Comparison of ENCODE assay signal across 16 cellular contexts in the genomic region with DNA sequence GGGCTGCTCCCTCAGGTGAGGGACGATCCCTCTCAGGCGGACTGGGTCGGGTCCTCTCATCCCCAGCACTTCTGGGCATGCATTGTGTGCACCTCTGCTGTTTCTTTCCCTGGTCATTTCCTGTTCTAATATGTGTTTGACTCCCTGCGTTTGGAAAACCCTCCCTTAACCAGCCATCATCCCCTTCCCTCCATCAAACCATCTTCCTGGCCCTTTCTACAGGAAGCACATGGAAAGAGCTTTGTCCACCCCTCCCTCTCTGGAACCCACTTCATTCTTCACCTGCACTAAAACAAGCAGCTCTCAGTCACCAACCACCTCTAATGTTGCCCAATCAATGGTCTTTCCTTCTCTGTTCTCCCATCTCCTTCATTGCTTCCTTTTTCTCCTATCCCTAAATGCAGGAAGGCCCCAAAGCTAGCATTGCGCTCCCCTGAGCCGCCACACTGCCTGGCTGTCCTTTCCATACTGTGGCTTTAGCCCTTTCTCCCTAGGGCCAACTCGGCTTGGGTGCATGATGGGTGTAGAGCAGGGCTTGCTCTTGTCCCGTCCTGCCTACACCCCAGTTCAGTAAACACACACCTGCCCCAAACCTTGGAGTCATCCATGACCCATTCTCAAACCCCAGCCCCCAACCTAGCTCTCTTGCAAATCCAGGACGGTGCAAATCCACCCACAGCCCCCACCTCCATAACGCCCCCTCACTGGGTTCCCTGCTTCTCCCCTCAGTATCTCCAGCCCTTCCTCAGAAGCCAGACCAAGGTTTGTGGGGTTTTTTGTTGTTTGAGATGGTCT. TPM values are rescaled to one million over a fixed set of nuclear protein-coding genes. Genes with fewer than 3 reads are reported as not detected.
DNase-seq lines count a peak whose midpoint lies in the region; ATAC-seq and TF ChIP-seq lines count a peak whose summit lies in the region.
"Had no signal": no experiment of that assay in that cellular context is flagged by ENCODE, and none has a peak within 500 bp of the region (broad histone marks: within the 10 kb centered on the region; RNA-seq: fewer than 3 reads in every experiment).

No MANE protein-coding gene starts in this region.

- H3K9me1 ChIP-seq in IMR-90 (ENCODE audit: insufficient read depth, low read length) = peaks cover 10% of the 10 kb centered on the region

- no peak overlapping the region for H3K23ac ChIP-seq in IMR-90 (ENCODE audit: low read depth, low read length)

- no peak overlapping the region for H3K4me3 ChIP-seq in IMR-90 (ENCODE audit: insufficient read depth, low read depth, low read length)
- H3K4me3 ChIP-seq: esophagus squamous epithelium, GM23248, SJCRH30 had no signal

- CTCF ChIA-PET in activated CD4-positive, alpha-beta T cell treated with anti-CD3 and anti-CD28 coated beads, Interleukin-2, amount 10 ng/mL, durations not matched to agents 7 days and 5 days (lab: Charles Lee) = interaction anchor here (0.9 to 3.6 kb wide), 2 partner anchors 12 to 13 kb away, joined by 3 to 24 read pairs; no protein-coding TSS in a partner anchor
- CTCF ChIA-PET in IMR-90 (lab: Yijun Ruan, JAX) = no interaction called here

- H4K91ac ChIP-seq in IMR-90 (ENCODE audit: insufficient read depth, low read depth, low read length) = no peak overlapping the region

- dilution Hi-C loops in IMR-90 (cut with HindIII; ENCODE audit: low sequenced_read_pairs, unreplicated experiment) = no loop called here

- DNase-seq in activated CD4-positive, alpha-beta T cell treated with anti-CD3 and anti-CD28 coated beads, Interleukin-2, amount 10 ng/mL, durations not matched to agents 7 days and 5 days = no peak
- DNase-seq in activated CD4-positive, alpha-beta T cell treated with anti-CD3 and anti-CD28 coated beads for 48 hours = no peak
- DNase-seq in IMR-90 (no peak), neural crest cell (ENCODE audit: low read depth, low spot score) (no peak), NCI-H774 (lab: John Stamatoyannopoulos, UW) (no peak), SHP77 treated with DMSO at 0.1 percent for 48 hours (lab: John Stamatoyannopoulos, UW) (no peak)
- DNase-seq in activated CD4-positive, CD25-positive, alpha-beta regulatory T cell (lab: John Stamatoyannopoulos, UW) = no peak
- DNase-seq: esophagus squamous epithelium, GDM1, GM23248, naive B cell, SJCRH30 had no signal

- H4K8ac ChIP-seq in IMR-90 (ENCODE audit: low read depth in 2 of 2, low read length in 2 of 2) = no peak overlapping the region

- peaks cover 15 to 28% of the 10 kb centered on the region in 2 experiments for H3K79me1 ChIP-seq in IMR-90 (ENCODE audit: low read depth in 1 of 2, low read length in 2 of 2)

- peaks cover 2% of the 10 kb centered on the region for H3K4me1 ChIP-seq in IMR-90 (ENCODE audit: control insufficient read depth, insufficient read depth, low read length)
- H3K4me1 ChIP-seq: SJCRH30 had no signal

- no peak overlapping the region for H3K4ac ChIP-seq in IMR-90 (ENCODE audit: low read depth, low read length)

- peaks cover 50% of the 10 kb centered on the region for H3K36me3 ChIP-seq in IMR-90 (ENCODE audit: control insufficient read depth, insufficient read depth, low read length)

- peaks cover 38% of the 10 kb centered on the region for H4K20me1 ChIP-seq in IMR-90 (ENCODE audit: insufficient read depth, low read length)

- BruUV-seq in IMR-90 (replicated peaks; lab: Mats Ljungman, UMichigan) = no TSS peak

- no peak overlapping the region for H3K4me3 Mint-ChIP-seq in activated CD4-positive, alpha-beta T cell treated with anti-CD3 and anti-CD28 coated beads, Interleukin-2, amount 10 ng/mL, durations not matched to agents 7 days and 5 days
- peak overlapping the region; percentile 54 for H3K4me3 Mint-ChIP-seq in neural crest cell
- H3K4me3 Mint-ChIP-seq: naive B cell had no signal

- H2BK15ac ChIP-seq in IMR-90 (ENCODE audit: low read depth, low read length) = no peak overlapping the region

- no peak overlapping the region for H2AK5ac ChIP-seq in IMR-90 (ENCODE audit: low read depth, low read length)

- no peak overlapping the region for H2AFZ ChIP-seq in IMR-90 (replicated peaks; ENCODE audit: low read length, poor library complexity)
- H2AFZ ChIP-seq: GM23248 had no signal

- peaks cover 42% of the 10 kb centered on the region for H3K36me3 Mint-ChIP-seq in activated CD4-positive, alpha-beta T cell treated with anti-CD3 and anti-CD28 coated beads, Interleukin-2, amount 10 ng/mL, durations not matched to agents 7 days and 5 days (ENCODE audit: low read depth)
- H3K36me3 Mint-ChIP-seq in neural crest cell (ENCODE audit: low read depth) = peaks cover 31% of the 10 kb centered on the region

- H3K18ac ChIP-seq in IMR-90 (ENCODE audit: low read depth, low read length) = no peak overlapping the region

- peaks cover 9% of the 10 kb centered on the region for H3K4me1 Mint-ChIP-seq in activated CD4-positive, alpha-beta T cell treated with anti-CD3 and anti-CD28 coated beads, Interleukin-2, amount 10 ng/mL, durations not matched to agents 7 days and 5 days
- H3K4me1 Mint-ChIP-seq in neural crest cell = peaks cover 3% of the 10 kb centered on the region

- 78% methylated on average over 4 of the region's 10 CpGs; no CpG with 5 or more reads in 1 of the 2 experiments for whole genome bisulfite sequencing in IMR-90 (ENCODE audit: extremely low coverage in 2 of 2, insufficient read length in 1 of 2), 2 experiments

- no peak overlapping the region for H2BK20ac ChIP-seq in IMR-90 (ENCODE audit: low read depth, low read length)

- no peak overlapping the region for H4K5ac ChIP-seq in IMR-90 (ENCODE audit: low read depth, low read length)

- peak; percentile 43; the same call in 1 of the 2 replicates for TF ChIP-seq POLR2A in IMR-90 (IDR thresholded peaks at IDR 0.05; ENCODE audit: low read depth, low read length)

- no peak overlapping the region for H2BK120ac ChIP-seq in IMR-90 (ENCODE audit: low read depth, low read length)

- H3K27ac ChIP-seq in IMR-90 (ENCODE audit: insufficient read depth, low read length) = no peak overlapping the region
- H3K27ac ChIP-seq in angular gyrus (ENCODE audit: low read depth, low read length) = peak overlapping the region; percentile 79
- H3K27ac ChIP-seq: esophagus squamous epithelium, GM23248, KMS-11, SJCRH30 had no signal

- H3K9me3 Mint-ChIP-seq in activated CD4-positive, alpha-beta T cell treated with anti-CD3 and anti-CD28 coated beads, Interleukin-2, amount 10 ng/mL, durations not matched to agents 7 days and 5 days = no peaks in the 10 kb centered on the region
- no peaks in the 10 kb centered on the region for H3K9me3 Mint-ChIP-seq in neural crest cell
- H3K9me3 Mint-ChIP-seq: naive B cell had no signal

- POLR2A ChIA-PET in activated CD4-positive, alpha-beta T cell treated with anti-CD3 and anti-CD28 coated beads, Interleukin-2, amount 10 ng/mL, durations not matched to agents 7 days and 5 days (lab: Charles Lee) = interaction anchor here (0.5 kb wide), 1 partner anchor 234 kb away, joined by 3 read pairs; no protein-coding TSS in a partner anchor
- POLR2A ChIA-PET in IMR-90 (lab: Charles Lee; ENCODE audit: unreplicated experiment) = no interaction called here

- no peak overlapping the region for H2AK9ac ChIP-seq in IMR-90 (replicated peaks; ENCODE audit: low read depth, low read length, poor library complexity)

- H3K56ac ChIP-seq in IMR-90 (ENCODE audit: extremely low read depth, insufficient read depth, low read length) = no peak overlapping the region

- intact Hi-C loops in IMR-90 (cut with micrococcal nuclease) = no loop called here

- in situ Hi-C loops in IMR-90 (cut with MboI; ENCODE audit: low sequenced_read_pairs) = no loop called here

- H3K27ac Mint-ChIP-seq in activated CD4-positive, alpha-beta T cell treated with anti-CD3 and anti-CD28 coated beads, Interleukin-2, amount 10 ng/mL, durations not matched to agents 7 days and 5 days = peak overlapping the region; percentile 55
- H3K27ac Mint-ChIP-seq in neural crest cell (ENCODE audit: unreplicated experiment) = peak overlapping the region; percentile 79

- no peak overlapping the region for H2BK5ac ChIP-seq in IMR-90 (ENCODE audit: low read depth, low read length, poor library complexity, severe bottlenecking)

- H3K4me2 ChIP-seq in IMR-90 (ENCODE audit: low read depth, low read length) = no peak overlapping the region
- H3K4me2 ChIP-seq: KMS-11 had no signal

- no peaks in the 10 kb centered on the region for H3K27me3 ChIP-seq in IMR-90 (ENCODE audit: control insufficient read depth, insufficient read depth, low read length)
- H3K27me3 ChIP-seq: esophagus squamous epithelium, SJCRH30 had no signal

- no peaks in the 10 kb centered on the region for H3K9me3 ChIP-seq in IMR-90 (ENCODE audit: control insufficient read depth, insufficient read depth, low read length)
- H3K9me3 ChIP-seq: esophagus squamous epithelium, SJCRH30 had no signal

- peaks cover 12% of the 10 kb centered on the region for H3K27me3 Mint-ChIP-seq in activated CD4-positive, alpha-beta T cell treated with anti-CD3 and anti-CD28 coated beads, Interleukin-2, amount 10 ng/mL, durations not matched to agents 7 days and 5 days
- peaks cover 5% of the 10 kb centered on the region for H3K27me3 Mint-ChIP-seq in neural crest cell (ENCODE audit: low read depth)

- no peak; the same call in 1 of the 2 replicates for ATAC-seq in IMR-90 (ENCODE audit: low read depth)

- no peak for TF ChIP-seq RAD21 in IMR-90 (IDR thresholded peaks at IDR 0.05; ENCODE audit: low read length)

- no peak overlapping the region for H3K9ac ChIP-seq in IMR-90 (ENCODE audit: low read depth, low read length)
- H3K9ac ChIP-seq: GM23248, KMS-11 had no signal

- H3K14ac ChIP-seq in IMR-90 (replicated peaks; ENCODE audit: low read depth, low read length) = no peak overlapping the region

- TF ChIP-seq CTCF in IMR-90 (conservative IDR thresholded peaks at IDR 0.05; ENCODE audit: low read depth, low read length) = no peak
- no peak for TF ChIP-seq CTCF in neural crest cell (conservative IDR thresholded peaks at IDR 0.05)

RNA-seq across cellular contexts. Expression of a gene that starts 5.4 kb away (rescaled TPM):
- total RNA-seq in activated CD4-positive, alpha-beta T cell treated with anti-CD3 and anti-CD28 coated beads, Interleukin-2, amount 10 ng/mL, durations not matched to agents 7 days and 5 days = 1 to 10 TPM; 4.7 to 5.1 TPM
- total RNA-seq in IMR-90 (2012; rRNA removed) (1.4 TPM in 2 replicates), neural crest cell (7.8 and 8.9 TPM in 2 replicates)
- polyA plus RNA-seq in IMR-90 (2012; rRNA removed) = 15.6 and 22.5 TPM in 2 replicates
- 24.1 and 32.2 TPM in 2 replicates for polyA plus RNA-seq in IMR-90 (2012; cell fraction: cytosol; rRNA removed)
- 20.1 and 69.5 TPM in 2 replicates for polyA plus RNA-seq in IMR-90 (2012; cell fraction: nucleus; rRNA removed; ENCODE audit: low replicate concordance)

RNA-seq across cellular contexts. Expression of a gene that starts 14.5 kb away (rescaled TPM):
- total RNA-seq in activated CD4-positive, alpha-beta T cell treated with anti-CD3 and anti-CD28 coated beads, Interleukin-2, amount 10 ng/mL, durations not matched to agents 7 days and 5 days = under 1 TPM; 0.37 to 0.92 TPM
- total RNA-seq in IMR-90 (2012; rRNA removed) (not detected in 2 replicates), neural crest cell (0.27 and 0.63 TPM in 2 replicates)
- polyA plus RNA-seq in IMR-90 (2012; rRNA removed) = 0.07 and 0.26 TPM in 2 replicates
- 0.22 TPM in 1 of 2 replicates, not detected in the other for polyA plus RNA-seq in IMR-90 (2012; cell fraction: cytosol; rRNA removed)
- 0.89 and 2.7 TPM in 2 replicates for polyA plus RNA-seq in IMR-90 (2012; cell fraction: nucleus; rRNA removed; ENCODE audit: low replicate concordance)
- total RNA-seq: bronchial epithelial cell, GM23248 had no signal
- polyA plus RNA-seq: AG04450 had no signal

RNA-seq across cellular contexts. Expression of a gene that starts 32.9 kb away (rescaled TPM):
- total RNA-seq in activated CD4-positive, alpha-beta T cell treated with anti-CD3 and anti-CD28 coated beads, Interleukin-2, amount 10 ng/mL, durations not matched to agents 7 days and 5 days = 100 to 1,000 TPM; 329 to 400 TPM
- total RNA-seq in IMR-90 (2012; rRNA removed) (414 and 518 TPM in 2 replicates), neural crest cell (483 and 497 TPM in 2 replicates)
- polyA plus RNA-seq in IMR-90 (2012; rRNA removed) = 243 and 267 TPM in 2 replicates
- polyA plus RNA-seq in IMR-90 (2012; cell fraction: cytosol; rRNA removed) = 124 and 135 TPM in 2 replicates
- 764 and 770 TPM in 2 replicates for polyA plus RNA-seq in IMR-90 (2012; cell fraction: nucleus; rRNA removed; ENCODE audit: low replicate concordance)

RNA-seq across cellular contexts. Expression of a gene that starts 33.2 kb away (rescaled TPM):
- total RNA-seq in activated CD4-positive, alpha-beta T cell treated with anti-CD3 and anti-CD28 coated beads, Interleukin-2, amount 10 ng/mL, durations not matched to agents 7 days and 5 days = 10 to 100 TPM; 31.2 to 33.0 TPM
- total RNA-seq in IMR-90 (2012; rRNA removed) (5.7 and 6.9 TPM in 2 replicates), neural crest cell (64.9 and 65.6 TPM in 2 replicates)
- polyA plus RNA-seq in IMR-90 (2012; rRNA removed) = 21.2 and 21.5 TPM in 2 replicates
- 16.5 and 26.9 TPM in 2 replicates for polyA plus RNA-seq in IMR-90 (2012; cell fraction: cytosol; rRNA removed)
- 32.2 and 94.3 TPM in 2 replicates for polyA plus RNA-seq in IMR-90 (2012; cell fraction: nucleus; rRNA removed; ENCODE audit: low replicate concordance)
